Comparison of ENCODE assay signal across 8 cellular contexts in the genomic region with DNA sequence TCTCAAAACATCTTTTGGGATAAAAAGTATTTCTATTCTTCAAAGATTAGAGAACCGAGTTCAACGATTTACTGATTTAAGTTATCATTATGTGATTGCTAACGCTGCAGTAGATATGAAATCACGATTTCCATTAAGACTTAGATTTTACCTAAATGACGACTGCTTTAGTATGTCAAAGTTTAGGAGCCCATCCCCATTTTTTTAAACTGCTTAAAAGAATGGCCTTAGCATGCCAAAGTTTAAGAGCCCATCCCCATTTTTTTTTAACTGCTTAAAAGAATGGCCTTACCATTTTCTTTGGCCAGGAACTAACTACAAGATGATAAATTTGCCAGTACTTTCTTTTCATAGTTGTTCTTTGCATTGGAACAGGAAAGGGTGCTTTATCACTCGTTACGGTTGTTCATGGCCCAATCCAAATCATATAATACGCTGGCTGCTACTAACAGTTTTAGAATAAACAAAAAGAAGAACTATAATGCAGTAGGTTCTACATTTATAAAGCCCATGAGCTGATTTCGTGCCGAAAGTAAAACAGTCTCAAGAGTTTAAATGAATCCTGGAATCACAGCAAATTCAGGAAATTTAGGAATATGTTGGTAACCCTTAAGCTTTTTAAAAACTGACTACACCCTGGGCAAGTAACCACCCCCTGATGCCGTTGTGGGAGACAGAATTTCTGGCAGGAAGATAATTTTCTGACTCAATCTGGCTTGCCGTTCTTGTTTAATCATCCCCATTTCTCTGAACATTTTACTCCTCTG. TPM values are rescaled to one million over a fixed set of nuclear protein-coding genes. Genes with fewer than 3 reads are reported as not detected.
DNase-seq lines count a peak whose midpoint lies in the region; ATAC-seq and TF ChIP-seq lines count a peak whose summit lies in the region.

No MANE protein-coding gene starts in this region.

- CTCF ChIA-PET in activated CD8-positive, alpha-beta T cell treated with anti-CD3 and anti-CD28 coated beads, Interleukin-2, amount 10 ng/mL, durations not matched to agents 7 days and 5 days (lab: Charles Lee) = interaction anchor here (1.0 to 3.2 kb wide), 5 partner anchors 19 to 88 kb away, joined by 3 to 26 read pairs (median 8); no protein-coding TSS in a partner anchor

- peak overlapping the region; percentile 62 for H3K4me3 ChIP-seq in AG10803 (ENCODE audit: low read length)

- H3K27me3 Mint-ChIP-seq in activated CD8-positive, alpha-beta T cell treated with anti-CD3 and anti-CD28 coated beads, Interleukin-2, amount 10 ng/mL, durations not matched to agents 7 days and 5 days (ENCODE audit: low read depth) = peaks cover 4% of the 10 kb centered on the region
- H3K27me3 Mint-ChIP-seq in stimulated activated memory B cell treated with anti-CD40 and anti-IgM and Interleukin-4, amounts not matched to agents 10 μg/mL and 1 μg/mL and 100 μg/mL, for 72 hours = no peaks in the 10 kb centered on the region

- peaks cover 7% of the 10 kb centered on the region for H3K36me3 Mint-ChIP-seq in activated CD8-positive, alpha-beta T cell treated with anti-CD3 and anti-CD28 coated beads, Interleukin-2, amount 10 ng/mL, durations not matched to agents 7 days and 5 days (ENCODE audit: low read depth)
- H3K36me3 Mint-ChIP-seq in stimulated activated memory B cell treated with anti-CD40 and anti-IgM and Interleukin-4, amounts not matched to agents 10 μg/mL and 1 μg/mL and 100 μg/mL, for 72 hours = peaks cover 21% of the 10 kb centered on the region

- ATAC-seq in activated CD8-positive, alpha-beta T cell treated with anti-CD3 and anti-CD28 coated beads, Interleukin-2, amount 10 ng/mL, durations not matched to agents 7 days and 5 days = no peak
- no peak for ATAC-seq in stimulated activated memory B cell treated with anti-CD40 and anti-IgM and Interleukin-4, amounts not matched to agents 10 μg/mL and 1 μg/mL and 100 μg/mL, for 72 hours
- no peak for ATAC-seq in HG03139 (IDR thresholded peaks at IDR 0.05; ENCODE audit: unreplicated experiment)

- no peak for TF ChIP-seq CTCF in AG10803 (conservative IDR thresholded peaks at IDR 0.05; ENCODE audit: low read length)

- peaks cover 17% of the 10 kb centered on the region for H3K4me1 Mint-ChIP-seq in activated CD8-positive, alpha-beta T cell treated with anti-CD3 and anti-CD28 coated beads, Interleukin-2, amount 10 ng/mL, durations not matched to agents 7 days and 5 days (ENCODE audit: low read depth)
- H3K4me1 Mint-ChIP-seq in stimulated activated memory B cell treated with anti-CD40 and anti-IgM and Interleukin-4, amounts not matched to agents 10 μg/mL and 1 μg/mL and 100 μg/mL, for 72 hours = peaks cover 13% of the 10 kb centered on the region

- DNase-seq in AG10803 (ENCODE audit: low read depth) (peak; percentile 82), HCEC 1CT (peak; percentile 65), hepatic stellate cell (ENCODE audit: low spot score) (peak; percentile 54), SIG-M5 treated with dmso at 0.1 percent for 504 hours (lab: John Stamatoyannopoulos, UW; ENCODE audit: unreplicated experiment) (no peak), SIG-M5 (lab: John Stamatoyannopoulos, UW) (no peak)
- DNase-seq in activated CD8-positive, alpha-beta T cell treated with anti-CD3 and anti-CD28 coated beads, Interleukin-2, amount 10 ng/mL, durations not matched to agents 7 days and 5 days = no peak

- POLR2A ChIA-PET in activated CD8-positive, alpha-beta T cell treated with anti-CD3 and anti-CD28 coated beads, Interleukin-2, amount 10 ng/mL, durations not matched to agents 7 days and 5 days (lab: Charles Lee) = interaction anchor here (0.6 to 4.7 kb wide), 5 partner anchors 16 to 356 kb away, joined by 3 to 36 read pairs (median 4); a partner anchor contains a TSS

- H3K27ac Mint-ChIP-seq in activated CD8-positive, alpha-beta T cell treated with anti-CD3 and anti-CD28 coated beads, Interleukin-2, amount 10 ng/mL, durations not matched to agents 7 days and 5 days = peak overlapping the region; percentile 86
- H3K27ac Mint-ChIP-seq in stimulated activated memory B cell treated with anti-CD40 and anti-IgM and Interleukin-4, amounts not matched to agents 10 μg/mL and 1 μg/mL and 100 μg/mL, for 72 hours = peak overlapping the region; percentile 95

- no peaks in the 10 kb centered on the region for H3K9me3 Mint-ChIP-seq in activated CD8-positive, alpha-beta T cell treated with anti-CD3 and anti-CD28 coated beads, Interleukin-2, amount 10 ng/mL, durations not matched to agents 7 days and 5 days (ENCODE audit: insufficient read depth)
- no peaks in the 10 kb centered on the region for H3K9me3 Mint-ChIP-seq in stimulated activated memory B cell treated with anti-CD40 and anti-IgM and Interleukin-4, amounts not matched to agents 10 μg/mL and 1 μg/mL and 100 μg/mL, for 72 hours

- H3K4me3 Mint-ChIP-seq in activated CD8-positive, alpha-beta T cell treated with anti-CD3 and anti-CD28 coated beads, Interleukin-2, amount 10 ng/mL, durations not matched to agents 7 days and 5 days = peak overlapping the region; percentile 92
- H3K4me3 Mint-ChIP-seq in stimulated activated memory B cell treated with anti-CD40 and anti-IgM and Interleukin-4, amounts not matched to agents 10 μg/mL and 1 μg/mL and 100 μg/mL, for 72 hours = peak overlapping the region; percentile 83

RNA-seq across cellular contexts. Expression of a gene that starts 0.9 kb away (rescaled TPM):
- total RNA-seq in activated CD8-positive, alpha-beta T cell treated with anti-CD3 and anti-CD28 coated beads, Interleukin-2, amount 10 ng/mL, durations not matched to agents 7 days and 5 days = 1 to 10 TPM; 8.6 to 8.9 TPM

Comparison
In these comparisons a context has a peak if more than half of its experiments do, and no peak if none do; other contexts are left out.
1. DNase-seq: peak in AG10803 (single experiment), HCEC 1CT (single experiment) and hepatic stellate cell (single experiment); none in activated CD8-positive, alpha-beta T cell treated with anti-CD3 and anti-CD28 coated beads, Interleukin-2, amount 10 ng/mL, durations not matched to agents 7 days and 5 days (single experiment), SIG-M5 treated with dmso at 0.1 percent for 504 hours (single experiment) and SIG-M5 (single experiment).